1 cellular context compared by ENCODE assay signal in the genomic region with DNA sequence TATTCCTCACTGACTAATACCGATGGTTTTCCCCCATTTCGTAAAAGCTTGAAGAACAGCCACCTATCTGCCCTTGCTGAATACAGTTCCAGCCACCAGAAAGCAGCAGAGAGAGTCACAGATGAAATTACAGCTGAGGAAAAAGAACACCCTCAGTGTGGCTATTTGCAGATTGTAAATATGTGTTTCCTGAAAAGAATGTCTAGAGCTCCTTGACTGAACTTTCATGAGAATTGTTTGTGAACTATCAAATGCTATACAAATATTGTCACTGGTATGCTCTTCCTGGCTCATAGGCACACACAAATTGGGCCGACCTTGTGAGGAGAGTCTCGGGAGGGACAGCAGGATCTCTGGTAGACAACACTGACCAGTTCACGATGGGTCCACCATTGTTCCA.
TF ChIP-seq lines count a peak whose summit lies in the region.

No MANE protein-coding gene starts in this region.

TF ChIP-seq in IMR-90, 13 proteins besides CTCF, POLR2A, EP300 and RAD21:
- no peak for TF ChIP-seq RCOR1 (IDR thresholded peaks at IDR 0.05; ENCODE audit: insufficient replicate concordance, low read length)
- TF ChIP-seq, protein P1, sequence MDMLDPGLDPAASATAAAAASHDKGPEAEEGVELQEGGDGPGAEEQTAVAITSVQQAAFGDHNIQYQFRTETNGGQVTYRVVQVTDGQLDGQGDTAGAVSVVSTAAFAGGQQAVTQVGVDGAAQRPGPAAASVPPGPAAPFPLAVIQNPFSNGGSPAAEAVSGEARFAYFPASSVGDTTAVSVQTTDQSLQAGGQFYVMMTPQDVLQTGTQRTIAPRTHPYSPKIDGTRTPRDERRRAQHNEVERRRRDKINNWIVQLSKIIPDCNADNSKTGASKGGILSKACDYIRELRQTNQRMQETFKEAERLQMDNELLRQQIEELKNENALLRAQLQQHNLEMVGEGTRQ (IDR thresholded peaks at IDR 0.05; ENCODE audit: low read depth, low read length): no peak
- no peak for TF ChIP-seq MAZ (IDR thresholded peaks at IDR 0.05; ENCODE audit: borderline replicate concordance, low read depth, low read length)
- TF ChIP-seq SMC3 (IDR thresholded peaks at IDR 0.05; ENCODE audit: low read depth, low read length): no peak
- TF ChIP-seq MAFK (IDR thresholded peaks at IDR 0.05; ENCODE audit: low read depth, low read length): no peak
- TF ChIP-seq RFX5 (IDR thresholded peaks at IDR 0.05; ENCODE audit: low read depth, low read length): no peak
- TF ChIP-seq BHLHE40 (IDR thresholded peaks at IDR 0.05; ENCODE audit: low read depth, low read length): no peak
- TF ChIP-seq FOS (IDR thresholded peaks at IDR 0.05; ENCODE audit: low read depth, low read length): no peak
- no peak for TF ChIP-seq CEBPB (IDR thresholded peaks at IDR 0.05; ENCODE audit: low read depth, low read length)
- TF ChIP-seq NFE2L2 (IDR thresholded peaks at IDR 0.05; ENCODE audit: low read depth, low read length): no peak
- TF ChIP-seq, protein P2, sequence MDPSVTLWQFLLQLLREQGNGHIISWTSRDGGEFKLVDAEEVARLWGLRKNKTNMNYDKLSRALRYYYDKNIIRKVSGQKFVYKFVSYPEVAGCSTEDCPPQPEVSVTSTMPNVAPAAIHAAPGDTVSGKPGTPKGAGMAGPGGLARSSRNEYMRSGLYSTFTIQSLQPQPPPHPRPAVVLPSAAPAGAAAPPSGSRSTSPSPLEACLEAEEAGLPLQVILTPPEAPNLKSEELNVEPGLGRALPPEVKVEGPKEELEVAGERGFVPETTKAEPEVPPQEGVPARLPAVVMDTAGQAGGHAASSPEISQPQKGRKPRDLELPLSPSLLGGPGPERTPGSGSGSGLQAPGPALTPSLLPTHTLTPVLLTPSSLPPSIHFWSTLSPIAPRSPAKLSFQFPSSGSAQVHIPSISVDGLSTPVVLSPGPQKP (IDR thresholded peaks at IDR 0.05; ENCODE audit: borderline replicate concordance, low read depth, low read length): no peak
- no peak for TF ChIP-seq MXI1 (IDR thresholded peaks at IDR 0.05; ENCODE audit: borderline replicate concordance, low read depth, low read length)
- no peak for TF ChIP-seq CHD1 (IDR thresholded peaks at IDR 0.05; ENCODE audit: low read depth, low read length)
